In the genomic region with DNA sequence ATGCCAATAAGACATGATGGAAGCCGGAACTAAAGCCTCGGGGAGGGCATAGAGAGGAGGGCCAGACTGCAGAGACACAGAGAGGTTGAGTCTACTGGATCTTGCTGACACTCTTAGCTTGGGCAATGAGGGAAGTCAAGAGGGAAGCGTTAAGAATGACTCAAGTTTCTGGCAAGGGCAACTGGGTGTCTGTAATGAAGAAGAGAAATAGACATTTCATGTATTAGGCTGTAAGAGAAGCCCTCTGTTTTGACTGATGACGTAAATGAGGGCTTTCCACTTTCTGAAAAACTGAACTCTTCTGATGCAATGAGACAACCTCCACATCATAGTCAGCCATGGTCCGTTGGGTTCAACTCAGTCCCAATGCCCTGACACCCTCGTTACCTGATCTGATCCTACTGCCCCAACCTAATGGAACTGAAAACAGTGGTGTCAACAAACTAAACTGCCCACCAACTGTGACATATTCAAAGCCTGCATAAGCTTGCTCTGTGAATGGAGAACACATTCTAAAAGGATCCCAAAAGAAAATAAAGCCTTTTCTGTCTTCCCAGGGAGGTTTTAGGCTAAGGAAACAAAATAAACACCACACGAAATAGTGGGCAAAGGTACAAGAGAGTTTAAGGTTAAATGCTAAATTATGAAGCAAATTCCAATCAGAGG, we compare ENCODE assay signal across 8 cellular contexts. TPM values are rescaled to one million over a fixed set of nuclear protein-coding genes. Genes with fewer than 3 reads are reported as not detected.
DNase-seq lines count a peak whose midpoint lies in the region; ATAC-seq and TF ChIP-seq lines count a peak whose summit lies in the region.
"Had no signal": no experiment of that assay in that cellular context is flagged by ENCODE, and none has a peak within 500 bp of the region (broad histone marks: within the 10 kb centered on the region; RNA-seq: fewer than 3 reads in every experiment).

No MANE protein-coding gene starts in this region.

- H3K9me3 ChIP-seq in MG63 (peaks cover 13% of the 10 kb centered on the region), right lobe of liver (peaks cover 0 to 5% (median 0%) of the 10 kb centered on the region in 4 donors), transverse colon (peaks cover 0 to 8% of the 10 kb centered on the region in 2 donors)

- H3K4me1 ChIP-seq in right lobe of liver (peaks cover 0 to 29% (median 8%) of the 10 kb centered on the region in 4 donors), transverse colon (peaks cover 12 to 41% (median 19%) of the 10 kb centered on the region in 4 donors)

- H3K27ac Mint-ChIP-seq in brain: peak overlapping the region in 4 of 5 experiments; percentile 88 to 98 (median 94)

- intact Hi-C loops in right lobe of liver (cut with DNase I): no loop called here
- intact Hi-C loops in transverse colon (cut with DNase I; ENCODE audit: low total_unique reads): loop anchor here (5.0 kb wide), 2 partner anchors 48 to 113 kb away; a partner anchor contains a TSS

- peaks cover 11 to 20% (median 16%) of the 10 kb centered on the region in 5 experiments for H3K9me3 Mint-ChIP-seq in brain

- ATAC-seq in right lobe of liver (peak; percentile 16 to 42 (median 28)), HG02884 (IDR thresholded peaks at IDR 0.05; ENCODE audit: unreplicated experiment) (no peak)
- ATAC-seq: HCT116 had no signal

- no peak for TF ChIP-seq EP300 in transverse colon (IDR thresholded peaks at IDR 0.05; ENCODE audit: low read depth)

- TF ChIP-seq POLR2A in right lobe of liver (IDR thresholded peaks at IDR 0.05) (no peak), transverse colon (IDR thresholded peaks at IDR 0.05) (no peak)

- peak overlapping the region in 2 of 5 experiments; percentile 59 to 82 for H3K4me3 Mint-ChIP-seq in brain

- H3K27me3 ChIP-seq in MG63: no peaks in the 10 kb centered on the region
- H3K27me3 ChIP-seq in right lobe of liver: no peaks in the 10 kb centered on the region
- H3K27me3 ChIP-seq in transverse colon: no peaks in the 10 kb centered on the region

- peaks cover 6% of the 10 kb centered on the region for H3K36me3 Mint-ChIP-seq in brain

- DNase-seq in MG63 (peak; percentile 63), right lobe of liver (no peak), transverse colon (no peak), KBM-7 (no peak), cerebellar nuclear complex (lab: John Stamatoyannopoulos, UW) (no peak)

- peaks cover 19% of the 10 kb centered on the region for H3K4me1 Mint-ChIP-seq in brain

- H3K27ac ChIP-seq in right lobe of liver (peak overlapping the region; percentile 85 to 90 (median 86)), transverse colon (peak overlapping the region; percentile 85 to 90 (median 88))

- H3K27me3 Mint-ChIP-seq in brain: no peaks in the 10 kb centered on the region

- 33% methylated on average over 7 of the region's 7 CpGs for WGBS in right lobe of liver (ENCODE audit: insufficient coverage, low coverage, low lambda C conversion rate, missing lambda C conversion rate)
- 63 to 70% methylated on average over 5 to 7 of the region's 7 CpGs for whole genome bisulfite sequencing in transverse colon (ENCODE audit: low coverage in 1 of 2), 2 donors

- H3K4me3 ChIP-seq in MG63 (no peak overlapping the region; the same call in 1 of the 2 replicates), right lobe of liver (peak overlapping the region in 2 of 3 donors; percentile 10 to 27), transverse colon (no peak overlapping the region)

- in situ Hi-C loops in transverse colon (cut with MboI; ENCODE audit: low pct_ligation_motif_present in 1 of 4, low pct_unique_long_range_greater_than_20kb in 1 of 4, low sequenced_read_pairs in 3 of 4) (no loop called here), KBM-7 (cut with MboI; ENCODE audit: low pct_unique_long_range_greater_than_20kb, low sequenced_read_pairs) (no loop called here)

- no peak for TF ChIP-seq CTCF in brain (conservative IDR thresholded peaks at IDR 0.05)
- no peak for TF ChIP-seq CTCF in right lobe of liver (IDR thresholded peaks at IDR 0.05)
- TF ChIP-seq CTCF in transverse colon (IDR thresholded peaks at IDR 0.05): peak in 1 of 5 experiments; percentile 5

- no peaks in the 10 kb centered on the region for H3K36me3 ChIP-seq in MG63
- H3K36me3 ChIP-seq in right lobe of liver: no peaks in the 10 kb centered on the region
- H3K36me3 ChIP-seq in transverse colon: no peaks in the 10 kb centered on the region

RNA-seq across cellular contexts. Expression of a gene that starts 45.8 kb away (rescaled TPM):
- total RNA-seq in MG63 (2014; rRNA removed; shearing (Covaris generic); ENCODE audit: low replicate concordance): 16.6 and 17.0 TPM in 2 replicates
- 100 TPM for polyA plus RNA-seq in brain (ENCODE audit: insufficient read depth, low read depth, low replicate concordance)
- total RNA-seq in right lobe of liver (100 to 1,000 TPM in 3 of 6 experiments, 10 to 100 TPM in 3; 55.4 to 182 (median 105) TPM), transverse colon (100 to 1,000 TPM in 3 of 4 donors, 10 to 100 TPM in 1; 99.1 to 281 (median 157) TPM)

Comparison
In these comparisons a context has a peak if more than half of its experiments do, and no peak if none do; other contexts are left out.
1. H3K4me3 ChIP-seq: peak in right lobe of liver (2 of 3); none in MG63 (single experiment) and transverse colon (0 of 4).